In genomic region chr22:37065961-37066360, GRCh38 we compare ENCODE assay signal across 23 cellular contexts. TPM values are rescaled to one million over a fixed set of nuclear protein-coding genes. Genes with fewer than 3 reads are reported as not detected.
"Had no signal": no experiment of that assay in that cellular context is flagged by ENCODE, and none has a peak within 500 bp of the region (broad histone marks: within the 10 kb centered on the region; RNA-seq: fewer than 3 reads in every experiment).

No MANE protein-coding gene starts in this region.

- H3K9me3 Mint-ChIP-seq: IgD-negative memory B cell had no signal

- H3K4me3 ChIP-seq: K562 had no signal

- H3K27ac Mint-ChIP-seq: IgD-negative memory B cell had no signal

- ATAC-seq: K562 had no signal

- H3K9me3 ChIP-seq: SK-N-SH had no signal

- H3K4me3 Mint-ChIP-seq: IgD-negative memory B cell had no signal

- H3K4me2 ChIP-seq: KMS-11, SK-N-SH had no signal

- H3K27ac ChIP-seq: KMS-11 had no signal

- DNase-seq: Kasumi-1, MM.1S, NCI-H1092 treated with DMSO at 0.1 percent for 48 hours, NCI-H1436, NCI-H187, NCI-H2029, NCI-H2081 treated with DMSO at 0.1 percent for 48 hours, NCI-H2171, NCI-H226, NCI-H446, NCI-H510A, NCI-H524 treated with DMSO at 0.1 percent for 48 hours, NCI-H69, NCI-H774, RPMI8226, SHP77, SK-N-SH, SW 1271 had no signal

RNA-seq across cellular contexts. Expression of gene TMPRSS6, which starts 43.6 kb away (rescaled TPM):
- total RNA-seq: K562, M059J, SK-MEL-5 had no signal
